ENCODE assay signal across 16 cellular contexts in genomic region chr10:77890097-77890496, GRCh38. TPM values are rescaled to one million over a fixed set of nuclear protein-coding genes. Genes with fewer than 3 reads are reported as not detected.
DNase-seq lines count a peak whose midpoint lies in the region; FAIRE-seq and TF ChIP-seq lines count a peak whose summit lies in the region.
"Had no signal": no experiment of that assay in that cellular context is flagged by ENCODE, and none has a peak within 500 bp of the region (broad histone marks: within the 10 kb centered on the region; RNA-seq: fewer than 3 reads in every experiment).

No MANE protein-coding gene starts in this region.

- in situ Hi-C loops in mammary epithelial cell (cut with MboI; ENCODE audit: low sequenced_read_pairs in 2 of 2), result no loop called here

- H3K4me2 ChIP-seq in Karpas-422 (ENCODE audit: low read depth, low read length, poor library complexity, severe bottlenecking), result no peak overlapping the region
- no peak overlapping the region for H3K4me2 ChIP-seq in mammary epithelial cell (ENCODE audit: insufficient read depth, low read depth, low read length)

- H3K36me3 Mint-ChIP-seq in nephron progenitor cell (ENCODE audit: low read depth), result no peaks in the 10 kb centered on the region
- H3K36me3 Mint-ChIP-seq: CD4-positive, CD25-positive, alpha-beta regulatory T cell had no signal

- CTCF ChIA-PET in mammary epithelial cell (lab: Charles Lee; ENCODE audit: low non-redundant PET), result interaction anchor here (1.2 kb wide), 1 partner anchor 8 kb away, joined by 4 read pairs; no protein-coding TSS in a partner anchor
- CTCF ChIA-PET in GM10248 (lab: Yijun Ruan, JAX), result interaction anchor here (2.0 to 2.2 kb wide), 2 partner anchors 9 to 43 kb away, joined by 8 to 9 read pairs; no protein-coding TSS in a partner anchor

- no peaks in the 10 kb centered on the region for H3K9me2 ChIP-seq in Karpas-422 (replicated peaks; ENCODE audit: insufficient read depth, low read length)

- DNase-seq in D721Med (ENCODE audit: insufficient read length, low spot score) (no peak), Karpas-422 (peak; percentile 72), mammary epithelial cell (no peak), nephron progenitor cell (no peak), GM10248 (ENCODE audit: extremely low spot score) (no peak), amniotic stem cell (lab: John Stamatoyannopoulos, UW) (no peak), NCI-H1092 (lab: John Stamatoyannopoulos, UW) (no peak), NCI-H748 treated with DMSO at 0.1 percent for 48 hours (lab: John Stamatoyannopoulos, UW) (no peak)
- DNase-seq: activated T-cell treated with anti-CD3 and anti-CD28 coated beads for 4 hours; CD4-positive, CD25-positive, alpha-beta regulatory T cell; Kasumi-1 had no signal

- H3K9me3 ChIP-seq in Karpas-422 (ENCODE audit: low read length) (no peaks in the 10 kb centered on the region), mammary epithelial cell (replicated peaks; ENCODE audit: insufficient read depth, low read length) (no peaks in the 10 kb centered on the region)

- H2AFZ ChIP-seq in Karpas-422 (ENCODE audit: low read length) (no peak overlapping the region), mammary epithelial cell (ENCODE audit: low read depth, low read length) (no peak overlapping the region)

- dilution Hi-C loops in mammary epithelial cell (cut with HindIII; ENCODE audit: low sequenced_read_pairs), result no loop called here

- H3K9me3 Mint-ChIP-seq in nephron progenitor cell, result no peaks in the 10 kb centered on the region

- H3K79me2 ChIP-seq in Karpas-422 (ENCODE audit: low read length), result no peaks in the 10 kb centered on the region
- H3K79me2 ChIP-seq in mammary epithelial cell (ENCODE audit: insufficient read depth, low read length), result peaks cover 98% of the 10 kb centered on the region

- WGBS in mammary epithelial cell (ENCODE audit: low coverage, missing lambda C conversion rate), result 96% methylated on average over 4 of the region's 7 CpGs

- no peaks in the 10 kb centered on the region for H4K20me1 ChIP-seq in Karpas-422 (ENCODE audit: insufficient read depth, low read depth, low read length)
- no peaks in the 10 kb centered on the region for H4K20me1 ChIP-seq in mammary epithelial cell (ENCODE audit: insufficient read depth, low read length)

- H3K9ac ChIP-seq in Karpas-422 (ENCODE audit: low read length) (no peak overlapping the region), mammary epithelial cell (ENCODE audit: insufficient read depth, low read length) (no peak overlapping the region)

- H3K4me3 ChIP-seq in Karpas-422 (ENCODE audit: low read length), result no peak overlapping the region
- no peak overlapping the region for H3K4me3 ChIP-seq in mammary epithelial cell (replicated peaks in 1 of 3; ENCODE audit: insufficient read depth in 1 of 3, low read depth in 2 of 3, low read length in 3 of 3)
- H3K4me3 ChIP-seq: skin epidermis had no signal

- peak; percentile 0 for TF ChIP-seq CTCF in D721Med (IDR thresholded peaks at IDR 0.05; ENCODE audit: insufficient read depth, missing control alignments)
- TF ChIP-seq CTCF in mammary epithelial cell (conservative IDR thresholded peaks at IDR 0.05 in 1 of 2, IDR thresholded peaks at IDR 0.05 in 1 of 2; ENCODE audit: extremely low read depth in 1 of 2, insufficient read depth in 1 of 2, low read depth in 1 of 2, low read length in 2 of 2), result peak; percentile 16 to 25
- no peak for TF ChIP-seq CTCF in nephron progenitor cell (IDR thresholded peaks at IDR 0.05)
- TF ChIP-seq CTCF in GM10248 (IDR thresholded peaks at IDR 0.05; ENCODE audit: control extremely low read depth, extremely low read depth, low read depth, missing control alignments), result no peak

- POLR2A ChIA-PET in GM10248 (lab: Yijun Ruan, JAX), result no interaction called here

- no peaks in the 10 kb centered on the region for H3K36me3 ChIP-seq in Karpas-422 (ENCODE audit: insufficient read depth, low read length)
- no peaks in the 10 kb centered on the region for H3K36me3 ChIP-seq in mammary epithelial cell (ENCODE audit: insufficient read depth, low read length)

- H3K4me1 Mint-ChIP-seq in nephron progenitor cell, result peaks cover 90% of the 10 kb centered on the region
- H3K4me1 Mint-ChIP-seq: CD4-positive, CD25-positive, alpha-beta regulatory T cell had no signal

- H3K27ac ChIP-seq in Karpas-422 (ENCODE audit: low read length) (no peak overlapping the region), mammary epithelial cell (ENCODE audit: insufficient read depth, low read depth, low read length) (no peak overlapping the region)

- H3K4me1 ChIP-seq in Karpas-422 (ENCODE audit: low read length), result no peaks in the 10 kb centered on the region
- peaks cover 42% of the 10 kb centered on the region for H3K4me1 ChIP-seq in mammary epithelial cell (ENCODE audit: insufficient read depth, low read length)

- FAIRE-seq in D721Med (lab: Jason Lieb, UNC), result no peak
- FAIRE-seq: astrocyte, endometrium, GM12892, TTC549 had no signal

- H3K27ac Mint-ChIP-seq in nephron progenitor cell, result peak overlapping the region; percentile 12

- intact Hi-C loops in mammary epithelial cell (cut with micrococcal nuclease), result no loop called here

- peaks cover 3% of the 10 kb centered on the region for H3K27me3 Mint-ChIP-seq in nephron progenitor cell (ENCODE audit: low read depth, poor library complexity)
- H3K27me3 Mint-ChIP-seq: CD4-positive, CD25-positive, alpha-beta regulatory T cell had no signal

- H3K27me3 ChIP-seq in Karpas-422 (ENCODE audit: low read length) (no peaks in the 10 kb centered on the region), mammary epithelial cell (ENCODE audit: insufficient read depth, low read length) (no peaks in the 10 kb centered on the region)

- BruUV-seq in mammary epithelial cell (replicated peaks; lab: Mats Ljungman, UMichigan), result no TSS peak

- H3K4me3 Mint-ChIP-seq in nephron progenitor cell, result no peak overlapping the region

RNA-seq across cellular contexts. Expression of gene DLG5, which starts 36.5 kb away (rescaled TPM):
- total RNA-seq in Karpas-422 (2014; rRNA removed; shearing (Covaris generic); ENCODE audit: low replicate concordance), result 0.19 and 0.43 TPM in 2 replicates
- total RNA-seq in mammary epithelial cell, result 10 to 100 TPM; 40.8 to 76.5 TPM
- polyA plus RNA-seq in mammary epithelial cell, result 31.5 TPM
- 142 TPM for polyA minus RNA-seq in mammary epithelial cell

Comparison
In these comparisons a context has a peak if more than half of its experiments do, and no peak if none do; other contexts are left out.
1. CTCF ChIP-seq: peak in D721Med (single experiment) and mammary epithelial cell (2 of 2); none in nephron progenitor cell (single experiment) and GM10248 (single experiment).
2. RNA of gene DLG5, which starts 36.5 kb away (total RNA-seq): 40.8 to 76.5 TPM in mammary epithelial cell; 0.19 to 0.43 TPM in Karpas-422; every median in the first group is over 10 times any median in the second.